In genomic region chr1:30746212-30747027, GRCh38 we compare ENCODE assay signal across 12 cellular contexts. TPM values are rescaled to one million over a fixed set of nuclear protein-coding genes. Genes with fewer than 3 reads are reported as not detected.
DNase-seq lines count a peak whose midpoint lies in the region; ATAC-seq, FAIRE-seq and TF ChIP-seq lines count a peak whose summit lies in the region.
"Had no signal": no experiment of that assay in that cellular context is flagged by ENCODE, and none has a peak within 500 bp of the region (broad histone marks: within the 10 kb centered on the region; RNA-seq: fewer than 3 reads in every experiment).

No MANE protein-coding gene starts in this region.

- POLR2A ChIA-PET in RWPE1 (lab: Yijun Ruan, JAX; ENCODE audit: low non-redundant PET) = no interaction called here

- intact Hi-C loops in posterior vena cava (cut with DNase I) = no loop called here

- H3K27ac Mint-ChIP-seq in stimulated activated effector memory CD8-positive, alpha-beta T cell treated with anti-CD3 and anti-CD28 coated beads, Interleukin-12 subunit alpha, Interleukin-12 subunit beta, amount 100 ng/mL, for 72 hours = peak overlapping the region; percentile 99

- peaks cover 0 to 30% of the 10 kb centered on the region in 2 donors for H3K4me1 ChIP-seq in esophagus (ENCODE audit: control insufficient read depth in 2 of 2, insufficient read depth in 2 of 2, low read length in 1 of 2)

- TF ChIP-seq CTCF in RWPE1 (conservative IDR thresholded peaks at IDR 0.05; ENCODE audit: low read depth) (no peak), D721Med (IDR thresholded peaks at IDR 0.05; ENCODE audit: insufficient read depth, missing control alignments) (no peak)

- H3K9me3 Mint-ChIP-seq in stimulated activated effector memory CD8-positive, alpha-beta T cell treated with anti-CD3 and anti-CD28 coated beads, Interleukin-12 subunit alpha, Interleukin-12 subunit beta, amount 100 ng/mL, for 72 hours = no peaks in the 10 kb centered on the region

- ATAC-seq in stimulated activated effector memory CD8-positive, alpha-beta T cell treated with anti-CD3 and anti-CD28 coated beads, Interleukin-12 subunit alpha, Interleukin-12 subunit beta, amount 100 ng/mL, for 72 hours = no peak
- ATAC-seq: SK-N-SH treated with all-trans-retinoic acid at 6 μM for 48 hours had no signal

- FAIRE-seq in GM12891 (lab: Jason Lieb, UNC) (peak; percentile 81), D721Med (lab: Jason Lieb, UNC) (no peak)

- H3K4me3 ChIP-seq in esophagus (ENCODE audit: low read depth in 1 of 2, low read length in 2 of 2) = no peak overlapping the region

- no peaks in the 10 kb centered on the region for H3K36me3 ChIP-seq in esophagus (ENCODE audit: control insufficient read depth in 2 of 2, insufficient read depth in 2 of 2, low read length in 1 of 2)

- TF ChIP-seq POLR2A in GM12891 (IDR thresholded peaks at IDR 0.05; ENCODE audit: low read depth, low read length) = no peak; the same call in 1 of the 2 replicates

- no peak for DNase-seq in GM12891 (ENCODE audit: insufficient read length, low spot score)
- DNase-seq in RWPE1 (ENCODE audit: low spot score) = no peak
- DNase-seq in stimulated activated effector memory CD8-positive, alpha-beta T cell treated with anti-CD3 and anti-CD28 coated beads, Interleukin-12 subunit alpha, Interleukin-12 subunit beta, amount 100 ng/mL, for 72 hours (ENCODE audit: low spot score in 2 of 2) = no peak
- DNase-seq in nucleus accumbens (lab: John Stamatoyannopoulos, UW) = no peak
- no peak for DNase-seq in posterior vena cava (ENCODE audit: low spot score)
- DNase-seq in D721Med (ENCODE audit: insufficient read length, low spot score) = no peak
- DNase-seq: activated CD8-positive, alpha-beta memory T cell treated with anti-CD3 and anti-CD28 coated beads, Interleukin-2, amount 50 U/mL, for 4 hours; dermis blood vessel endothelial cell; GDM1; NCI-H226 had no signal

- H3K27ac ChIP-seq in RWPE1 (peak overlapping the region; percentile 81), esophagus (ENCODE audit: low read depth in 2 of 2, low read length in 1 of 2) (peak overlapping the region; percentile 24 to 37)

- H3K4me3 Mint-ChIP-seq in stimulated activated effector memory CD8-positive, alpha-beta T cell treated with anti-CD3 and anti-CD28 coated beads, Interleukin-12 subunit alpha, Interleukin-12 subunit beta, amount 100 ng/mL, for 72 hours = peak overlapping the region; percentile 99

- WGBS in esophagus, 2 donors = 67 to 79% methylated on average over 16 of the region's 16 CpGs

- H3K4me1 Mint-ChIP-seq in stimulated activated effector memory CD8-positive, alpha-beta T cell treated with anti-CD3 and anti-CD28 coated beads, Interleukin-12 subunit alpha, Interleukin-12 subunit beta, amount 100 ng/mL, for 72 hours = peaks cover 100% of the 10 kb centered on the region

- CTCF ChIA-PET in RWPE1 (lab: Yijun Ruan, JAX) = interaction anchor here (0.6 kb wide), 1 partner anchor 1430 kb away, joined by 4 read pairs; no protein-coding TSS in a partner anchor

- H3K27me3 ChIP-seq in esophagus (ENCODE audit: control insufficient read depth in 1 of 2, insufficient read depth in 2 of 2, low read length in 2 of 2) = no peaks in the 10 kb centered on the region

- peaks cover 99% of the 10 kb centered on the region for H3K36me3 Mint-ChIP-seq in stimulated activated effector memory CD8-positive, alpha-beta T cell treated with anti-CD3 and anti-CD28 coated beads, Interleukin-12 subunit alpha, Interleukin-12 subunit beta, amount 100 ng/mL, for 72 hours

- no peaks in the 10 kb centered on the region for H3K9me3 ChIP-seq in esophagus (ENCODE audit: control insufficient read depth in 2 of 2, insufficient read depth in 1 of 2, low read depth in 1 of 2, low read length in 1 of 2)

TF ChIP-seq in GM12891, 5 proteins besides CTCF, POLR2A, EP300 and RAD21:
- no peak for TF ChIP-seq PAX5 (IDR thresholded peaks at IDR 0.05; ENCODE audit: insufficient read depth, low read length, severe bottlenecking)
- TF ChIP-seq SPI1 (IDR thresholded peaks at IDR 0.05; ENCODE audit: low read depth, low read length) = no peak
- TF ChIP-seq POU2F2 (IDR thresholded peaks at IDR 0.05; ENCODE audit: low read depth, low read length) = no peak
- no peak; the same call in 1 of the 2 replicates for TF ChIP-seq TAF1 (IDR thresholded peaks at IDR 0.05; ENCODE audit: low read depth, low read length)
- TF ChIP-seq POLR2AphosphoS5 (IDR thresholded peaks at IDR 0.05; ENCODE audit: low read depth, low read length) = no peak

RNA-seq across cellular contexts. Expression of gene LAPTM5, which starts 11.2 kb away (rescaled TPM):
- polyA plus RNA-seq in GM12891 (2012; ENCODE audit: low read depth, missing spikeins) = 479 TPM
- polyA plus RNA-seq in esophagus = 10 to 100 TPM in 1 of 2 donors, 1 to 10 TPM in 1; 10.0 to 15.5 TPM
- 100 to 1,000 TPM in 1 of 2 donors, 10 to 100 TPM in 1; 80.1 to 120 TPM for total RNA-seq in posterior vena cava

RNA-seq across cellular contexts. Expression of gene MATN1, which starts 23.0 kb away (rescaled TPM):
- polyA plus RNA-seq in GM12891 (2012; ENCODE audit: low read depth, missing spikeins) = 0.65 TPM
- polyA plus RNA-seq in esophagus = under 1 TPM; 0.01 to 0.02 TPM
- total RNA-seq in posterior vena cava = not detected
